22 cellular contexts compared by ENCODE assay signal in genomic region chrX:137916090-137916746, GRCh38.
DNase-seq lines count a peak whose midpoint lies in the region; ATAC-seq and TF ChIP-seq lines count a peak whose summit lies in the region.
"Had no signal": no experiment of that assay in that cellular context is flagged by ENCODE, and none has a peak within 500 bp of the region (broad histone marks: within the 10 kb centered on the region; RNA-seq: fewer than 3 reads in every experiment).

No MANE protein-coding gene starts in this region.

- H3K9me3 Mint-ChIP-seq in glutamatergic neuron (ENCODE audit: unreplicated experiment) = no peaks in the 10 kb centered on the region
- peaks cover 9% of the 10 kb centered on the region for H3K9me3 Mint-ChIP-seq in Calu3 (ENCODE audit: low read depth, unreplicated experiment)
- H3K9me3 Mint-ChIP-seq: activated B cell treated with CpG ODN at 0.5 μM for 24 hours; activated CD4-positive, alpha-beta memory T cell treated with anti-CD3 and anti-CD28 coated beads, Interleukin-2, amount 10 ng/mL, durations not matched to agents 7 days and 5 days; T-helper 1 cell treated with Interleukin-12 subunit alpha and Interleukin-12 subunit beta and Interleukin-4 antibody, amounts not matched to agents 30 μg/mL and 1 μg/mL, for 36 hours had no signal

- no TSS peak for BruUV-seq in Calu3 (replicated peaks; lab: Mats Ljungman, UMichigan)

- H3K27me3 Mint-ChIP-seq in glutamatergic neuron (ENCODE audit: unreplicated experiment) (no peaks in the 10 kb centered on the region), Calu3 (ENCODE audit: unreplicated experiment) (no peaks in the 10 kb centered on the region)
- H3K27me3 Mint-ChIP-seq: activated B cell treated with CpG ODN at 0.5 μM for 24 hours; activated CD4-positive, alpha-beta memory T cell treated with anti-CD3 and anti-CD28 coated beads, Interleukin-2, amount 10 ng/mL, durations not matched to agents 7 days and 5 days; CD4-positive, CD25-positive, alpha-beta regulatory T cell; stimulated activated memory B cell treated with anti-CD40 and anti-IgM and Interleukin-4, amounts not matched to agents 10 μg/mL and 1 μg/mL and 100 μg/mL, for 72 hours had no signal

- H3K36me3 Mint-ChIP-seq in glutamatergic neuron (ENCODE audit: unreplicated experiment) = no peaks in the 10 kb centered on the region
- H3K36me3 Mint-ChIP-seq in Calu3 (ENCODE audit: insufficient read depth, unreplicated experiment) = no peaks in the 10 kb centered on the region
- H3K36me3 Mint-ChIP-seq: activated naive CD4-positive, alpha-beta T cell treated with anti-CD3 and anti-CD28 coated beads, Interleukin-2, amount 50 U/mL, for 72 hours; brain; CD4-positive, CD25-positive, alpha-beta regulatory T cell; stimulated activated memory B cell treated with anti-CD40 and anti-IgM and Interleukin-4, amounts not matched to agents 10 μg/mL and 1 μg/mL and 100 μg/mL, for 72 hours had no signal

- H3K4me3 Mint-ChIP-seq in glutamatergic neuron (ENCODE audit: unreplicated experiment) (no peak overlapping the region), Calu3 (ENCODE audit: low read depth, unreplicated experiment) (no peak overlapping the region)
- H3K4me3 Mint-ChIP-seq: activated B cell treated with CpG ODN at 0.5 μM for 24 hours; activated CD4-positive, alpha-beta memory T cell treated with anti-CD3 and anti-CD28 coated beads, Interleukin-2, amount 10 ng/mL, durations not matched to agents 7 days and 5 days; brain; CD4-positive, CD25-positive, alpha-beta regulatory T cell; stimulated activated memory B cell treated with anti-CD40 and anti-IgM and Interleukin-4, amounts not matched to agents 10 μg/mL and 1 μg/mL and 100 μg/mL, for 72 hours; T-helper 1 cell treated with Interleukin-12 subunit alpha and Interleukin-12 subunit beta and Interleukin-4 antibody, amounts not matched to agents 30 μg/mL and 1 μg/mL, for 36 hours had no signal

- ATAC-seq in GM18907 (IDR thresholded peaks at IDR 0.05; ENCODE audit: unreplicated experiment) = no peak
- ATAC-seq: activated naive CD4-positive, alpha-beta T cell treated with anti-CD3 and anti-CD28 coated beads, Interleukin-2, amount 50 U/mL, for 72 hours; stimulated activated memory B cell treated with anti-CD40 and anti-IgM and Interleukin-4, amounts not matched to agents 10 μg/mL and 1 μg/mL and 100 μg/mL, for 72 hours had no signal

- TF ChIP-seq CTCF in glutamatergic neuron (IDR thresholded peaks at IDR 0.05; ENCODE audit: partially characterized antibody, unreplicated experiment) = no peak
- TF ChIP-seq CTCF in Calu3 (IDR thresholded peaks at IDR 0.05; ENCODE audit: unreplicated experiment) = no peak

- DNase-seq in DMS 273 treated with DMSO at 0.1 percent for 48 hours (lab: John Stamatoyannopoulos, UW) (peak; percentile 85), NCI-H1092 treated with DMSO at 0.1 percent for 48 hours (lab: John Stamatoyannopoulos, UW) (peak; percentile 87), NCI-H526 treated with DMSO at 0.1 percent for 48 hours (lab: John Stamatoyannopoulos, UW) (peak; percentile 78), glutamatergic neuron (no peak), Calu3 (no peak), NOMO-1 (lab: John Stamatoyannopoulos, UW; ENCODE audit: unreplicated experiment in 2 of 2) (no peak), AML-193 (lab: John Stamatoyannopoulos, UW) (no peak)
- DNase-seq: activated B cell treated with CpG ODN at 0.5 μM for 24 hours; activated CD4-positive, alpha-beta memory T cell treated with anti-CD3 and anti-CD28 coated beads, Interleukin-2, amount 10 ng/mL, durations not matched to agents 7 days and 5 days; activated T-cell treated with anti-CD3 and anti-CD28 coated beads, Interleukin-2, amount 50 U/mL, for 48 hours; CD4-positive, CD25-positive, alpha-beta regulatory T cell; KBM-7; left ventricle myocardium inferior; NCI-H345; SIG-M5; stimulated activated CD4-positive, alpha-beta T cell treated with anti-CD3 and anti-CD28 coated beads, Interleukin-15, amount 100 ng/mL, for 24 hours; tibial artery had no signal

- CTCF ChIA-PET in Calu3 (lab: Charles Lee) = no interaction called here

- peak overlapping the region; percentile 94 for H3K27ac Mint-ChIP-seq in glutamatergic neuron (ENCODE audit: unreplicated experiment)
- H3K27ac Mint-ChIP-seq in Calu3 (ENCODE audit: unreplicated experiment) = no peak overlapping the region
- H3K27ac Mint-ChIP-seq: activated B cell treated with CpG ODN at 0.5 μM for 24 hours; activated CD4-positive, alpha-beta memory T cell treated with anti-CD3 and anti-CD28 coated beads, Interleukin-2, amount 10 ng/mL, durations not matched to agents 7 days and 5 days; activated naive CD4-positive, alpha-beta T cell treated with anti-CD3 and anti-CD28 coated beads, Interleukin-2, amount 50 U/mL, for 72 hours; brain; CD4-positive, CD25-positive, alpha-beta regulatory T cell; stimulated activated memory B cell treated with anti-CD40 and anti-IgM and Interleukin-4, amounts not matched to agents 10 μg/mL and 1 μg/mL and 100 μg/mL, for 72 hours; T-helper 1 cell treated with Interleukin-12 subunit alpha and Interleukin-12 subunit beta and Interleukin-4 antibody, amounts not matched to agents 30 μg/mL and 1 μg/mL, for 36 hours had no signal

- H3K4me1 Mint-ChIP-seq in glutamatergic neuron (ENCODE audit: low read depth, unreplicated experiment) (peaks cover 13% of the 10 kb centered on the region), Calu3 (ENCODE audit: low read depth, unreplicated experiment) (no peaks in the 10 kb centered on the region)
- H3K4me1 Mint-ChIP-seq: activated B cell treated with CpG ODN at 0.5 μM for 24 hours; activated CD4-positive, alpha-beta memory T cell treated with anti-CD3 and anti-CD28 coated beads, Interleukin-2, amount 10 ng/mL, durations not matched to agents 7 days and 5 days; CD4-positive, CD25-positive, alpha-beta regulatory T cell; stimulated activated memory B cell treated with anti-CD40 and anti-IgM and Interleukin-4, amounts not matched to agents 10 μg/mL and 1 μg/mL and 100 μg/mL, for 72 hours had no signal

- intact Hi-C loops in Calu3 (cut with micrococcal nuclease; ENCODE audit: unreplicated experiment) = no loop called here

Comparison
In these comparisons a context has a peak if more than half of its experiments do, and no peak if none do; other contexts are left out.
1. DNase-seq: peak in DMS 273 treated with DMSO at 0.1 percent for 48 hours (single experiment), NCI-H1092 treated with DMSO at 0.1 percent for 48 hours (single experiment) and NCI-H526 treated with DMSO at 0.1 percent for 48 hours (single experiment); none in glutamatergic neuron (single experiment), Calu3 (single experiment), NOMO-1 (0 of 2) and AML-193 (0 of 2).